Comparison of ENCODE assay signal across 21 cellular contexts in genomic region chr7:155343150-155343549, GRCh38.
"Had no signal": no experiment of that assay in that cellular context is flagged by ENCODE, and none has a peak within 500 bp of the region (broad histone marks: within the 10 kb centered on the region; RNA-seq: fewer than 3 reads in every experiment).

No MANE protein-coding gene starts in this region.

- H3K27ac Mint-ChIP-seq: memory B cell, mesothelial cell of epicardium, nephron had no signal

- H3K27me3 ChIP-seq: upper lobe of right lung, vagina had no signal

- H3K4me3 ChIP-seq: esophagus muscularis mucosa, gastrocnemius medialis, heart right ventricle, left ventricle myocardium inferior, lower lobe of right lung, psoas muscle, skin epidermis, tibial nerve, upper lobe of right lung, vagina had no signal

- DNase-seq: effector memory CD4-positive, alpha-beta T cell; gastrocnemius medialis; heart right ventricle; hypothalamus; left ventricle myocardium inferior; retina; stimulated activated CD4-positive, alpha-beta T cell treated with anti-CD3 and anti-CD28 coated beads, Interleukin-4, amount 100 ng/mL, for 4 hours; stimulated activated naive CD4-positive, alpha-beta T cell treated with Interleukin-2 at 50 U/mL for 16 hours had no signal

- H3K27me3 Mint-ChIP-seq: memory B cell had no signal

- H3K9me3 ChIP-seq: esophagus muscularis mucosa, gastrocnemius medialis, heart right ventricle, left ventricle myocardium inferior, lower lobe of right lung, psoas muscle, tibial nerve, upper lobe of right lung, vagina had no signal

- H3K36me3 Mint-ChIP-seq: memory B cell, mesothelial cell of epicardium had no signal

- H3K4me3 Mint-ChIP-seq: nephron had no signal

- H3K36me3 ChIP-seq: esophagus muscularis mucosa, gastrocnemius medialis, heart right ventricle, left ventricle myocardium inferior, lower lobe of right lung, tibial nerve, upper lobe of right lung, vagina had no signal

- H3K27ac ChIP-seq: epithelial cell of prostate, esophagus muscularis mucosa, gastrocnemius medialis, heart right ventricle, left ventricle myocardium inferior, lower lobe of right lung, psoas muscle, skin epidermis, tibial nerve, upper lobe of right lung, vagina had no signal

- H3K9me3 Mint-ChIP-seq: memory B cell, mesothelial cell of epicardium, nephron had no signal

- ATAC-seq: gastrocnemius medialis, heart right ventricle, lower lobe of right lung, psoas muscle, sciatic nerve, upper lobe of right lung had no signal

- FAIRE-seq: keratinocyte had no signal

- H3K4me1 ChIP-seq: lower lobe of right lung, upper lobe of right lung had no signal
